Comparison of ENCODE assay signal across 8 cellular contexts in genomic region chr1:54309631-54310366, GRCh38.
DNase-seq lines count a peak whose midpoint lies in the region; ATAC-seq and TF ChIP-seq lines count a peak whose summit lies in the region.

No MANE protein-coding gene starts in this region.

- H3K56ac ChIP-seq in H9 (ENCODE audit: insufficient read length, low read depth, low read length), result no peak overlapping the region

- no peak overlapping the region for H4K91ac ChIP-seq in H9 (ENCODE audit: insufficient read length, low read depth, low read length)

- TF ChIP-seq POLR2A in GM18505 (IDR thresholded peaks at IDR 0.05; ENCODE audit: borderline replicate concordance, extremely low read depth, insufficient read depth, insufficient read length), result no peak

- H2BK120ac ChIP-seq in H9 (ENCODE audit: low read depth, low read length, poor library complexity, severe bottlenecking), result no peak overlapping the region

- H2BK5ac ChIP-seq in H9 (ENCODE audit: insufficient read length, low read length), result no peak overlapping the region

- peaks cover 6% of the 10 kb centered on the region for H3K79me1 ChIP-seq in H9 (ENCODE audit: insufficient read depth, low read depth, low read length, poor library complexity, severe bottlenecking)

- H3K4me2 ChIP-seq in H9 (ENCODE audit: insufficient read depth, insufficient read length, low read length), result peak overlapping the region; percentile 29

- no peak overlapping the region for H2AK5ac ChIP-seq in H9 (ENCODE audit: insufficient read length, low read length)

- peak overlapping the region; percentile 22; the same call in 1 of the 2 replicates for H3K14ac ChIP-seq in H9 (ENCODE audit: insufficient read depth, low read length)

- H3K23ac ChIP-seq in H9 (ENCODE audit: insufficient read length, low read depth, low read length), result no peak overlapping the region

- H3K23me2 ChIP-seq in H9 (ENCODE audit: insufficient read length, low read depth, low read length, poor library complexity, severe bottlenecking), result no peaks in the 10 kb centered on the region

- H4K8ac ChIP-seq in H9 (replicated peaks; ENCODE audit: insufficient read length, low read depth, low read length), result no peak overlapping the region

- no CpG with 5 or more reads among the region's 19 CpGs for WGBS in H9 (ENCODE audit: extremely low coverage, insufficient read length, low lambda C conversion rate)

- peaks cover 0 to 8% (median 3%) of the 10 kb centered on the region in 3 experiments; a peak in 4 of 7 replicates for H3K36me3 Mint-ChIP-seq in H9 (ENCODE audit: insufficient read depth in 1 of 3, low read depth in 3 of 3)

- H3K18ac ChIP-seq in H9 (ENCODE audit: insufficient read length, low read depth, low read length), result peak overlapping the region; percentile 16

- no peak overlapping the region for H3K4ac ChIP-seq in H9 (ENCODE audit: low read depth, low read length)

- H3K27ac Mint-ChIP-seq in H9, result peak overlapping the region; percentile 95 to 99 (median 97)

- H3K4me3 Mint-ChIP-seq in H9, result peak overlapping the region; percentile 50 to 63

- TF ChIP-seq CTCF in H9 (conservative IDR thresholded peaks at IDR 0.05), result no peak
- TF ChIP-seq CTCF in foreskin keratinocyte (conservative IDR thresholded peaks at IDR 0.05), result no peak

- peaks cover 0 to 4% of the 10 kb centered on the region in 2 experiments; a peak in 2 of 5 replicates for H3K9me3 Mint-ChIP-seq in H9

- no peak overlapping the region for H2BK15ac ChIP-seq in H9 (ENCODE audit: low read depth, low read length)

- peaks cover 20% of the 10 kb centered on the region; the same call in 1 of the 2 replicates for H3K79me2 ChIP-seq in H9 (ENCODE audit: insufficient read depth, low read length)

- no peak for ATAC-seq in GM18505 (IDR thresholded peaks at IDR 0.05; ENCODE audit: unreplicated experiment)
- no peak for ATAC-seq in HG02970 (IDR thresholded peaks at IDR 0.05; ENCODE audit: low FRiP score, unreplicated experiment)
- ATAC-seq in foreskin keratinocyte, result no peak
- ATAC-seq in GM21717 (IDR thresholded peaks at IDR 0.05; ENCODE audit: unreplicated experiment), result no peak

- H3K9me3 ChIP-seq in H9 (ENCODE audit: control insufficient read depth, low read depth, low read length), result no peaks in the 10 kb centered on the region

- no peak overlapping the region for H3T11ph ChIP-seq in H9 (ENCODE audit: low read length)

- peaks cover 82 to 91% of the 10 kb centered on the region in 2 experiments for H3K4me1 Mint-ChIP-seq in H9

- H2BK12ac ChIP-seq in H9 (ENCODE audit: insufficient read length, low read depth, low read length), result no peak overlapping the region

- no peak overlapping the region for H2BK20ac ChIP-seq in H9 (ENCODE audit: low read depth, low read length, poor library complexity, severe bottlenecking)

- H3K27ac ChIP-seq in H9 (ENCODE audit: insufficient read length, low read depth, low read length) (peak overlapping the region; percentile 4), foreskin keratinocyte (no peak overlapping the region)

- no peak overlapping the region for H3K9ac ChIP-seq in H9 (ENCODE audit: extremely low read depth, insufficient read length, low read length)

- H3K27me3 Mint-ChIP-seq in H9 (ENCODE audit: low read depth), result peaks cover 3% of the 10 kb centered on the region; the same call in 1 of the 2 replicates

- no peaks in the 10 kb centered on the region for H3K27me3 ChIP-seq in H9 (ENCODE audit: insufficient read depth, low read length)
- no peaks in the 10 kb centered on the region for H3K27me3 ChIP-seq in foreskin keratinocyte

- no peak overlapping the region for H2AFZ ChIP-seq in H9 (ENCODE audit: low read length)

- H4K5ac ChIP-seq in H9 (ENCODE audit: insufficient read length, low read depth, low read length), result no peak overlapping the region

- DNase-seq in H9 (peak; percentile 59), NCI-H2107 treated with DMSO at 0.1 percent for 48 hours (lab: John Stamatoyannopoulos, UW; ENCODE audit: unreplicated experiment) (peak; percentile 97), cerebellar cortex (ENCODE audit: low spot score) (peak; percentile 93), pons (ENCODE audit: low spot score) (peak; percentile 87), foreskin keratinocyte (no peak)

- H3K4me1 ChIP-seq in H9 (ENCODE audit: insufficient read depth, low read length) (peaks cover 28% of the 10 kb centered on the region), foreskin keratinocyte (peaks cover 3% of the 10 kb centered on the region)

- no peaks in the 10 kb centered on the region for H4K20me1 ChIP-seq in H9 (ENCODE audit: control insufficient read depth, insufficient read depth, insufficient read length)

Comparison
In these comparisons a context has a peak if more than half of its experiments do, and no peak if none do; other contexts are left out.
1. DNase-seq: peak in H9 (single experiment), NCI-H2107 treated with DMSO at 0.1 percent for 48 hours (single experiment), cerebellar cortex (single experiment) and pons (single experiment); none in foreskin keratinocyte (0 of 2).